In the genomic region with DNA sequence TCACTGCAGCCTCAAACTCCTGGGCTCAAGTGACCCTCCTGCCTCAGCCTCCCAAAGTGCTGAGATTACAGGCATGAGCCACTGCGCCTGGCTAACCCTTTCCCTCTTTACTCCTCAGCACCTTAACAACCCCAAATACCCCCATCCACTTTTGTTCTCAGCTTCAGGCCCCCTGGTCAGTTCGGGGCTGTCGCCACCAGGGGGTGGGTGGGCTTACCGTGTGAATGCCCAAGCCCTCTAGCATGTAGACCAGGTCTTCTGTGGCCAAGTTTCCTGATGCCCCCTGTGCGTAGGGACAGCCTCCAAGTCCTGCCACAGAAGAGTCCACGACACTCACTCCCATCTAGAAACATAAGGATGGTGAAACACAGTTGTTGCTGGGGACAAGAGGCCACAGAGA, we compare ENCODE assay signal across 16 cellular contexts. TPM values are rescaled to one million over a fixed set of nuclear protein-coding genes. Genes with fewer than 3 reads are reported as not detected.
A peak's percentile ranks its signal among the peaks of the same experiment; 100 is the strongest.
DNase-seq lines count a peak whose midpoint lies in the region; TF ChIP-seq lines count a peak whose summit lies in the region.
"Had no signal": no experiment of that assay in that cellular context is flagged by ENCODE, and none has a peak within 500 bp of the region (broad histone marks: within the 10 kb centered on the region; RNA-seq: fewer than 3 reads in every experiment).

No MANE protein-coding gene starts in this region.

- DNase-seq in A673 (ENCODE audit: low spot score) (no peak), GM12865 (ENCODE audit: low read depth) (no peak), RWPE1 (ENCODE audit: low spot score) (no peak), fibroblast of villous mesenchyme (ENCODE audit: low read depth) (no peak), cerebellar cortex (ENCODE audit: low spot score) (no peak), AML-193 (lab: John Stamatoyannopoulos, UW) (no peak), HEK293T (ENCODE audit: extremely low spot score) (no peak), SIG-M5 (lab: John Stamatoyannopoulos, UW) (no peak)
- DNase-seq: activated effector memory CD4-positive, alpha-beta T cell treated with anti-CD3 and anti-CD28 coated beads, Interleukin-2, amount 50 U/mL, for 16 hours; DMS53; effector memory CD8-positive, alpha-beta T cell; immature natural killer cell; KG1; NCI-H1436; NCI-H524 treated with DMSO at 0.1 percent for 48 hours had no signal

- no peaks in the 10 kb centered on the region for H3K27me3 ChIP-seq in A673 (replicated peaks; ENCODE audit: insufficient read depth, low read depth, low read length, poor library complexity)

- intact Hi-C loops in A673 (cut with micrococcal nuclease; ENCODE audit: unreplicated experiment): no loop called here

- POLR2A ChIA-PET in A673 (lab: Charles Lee; ENCODE audit: low non-redundant PET): no interaction called here
- POLR2A ChIA-PET in RWPE1 (lab: Yijun Ruan, JAX; ENCODE audit: low non-redundant PET): no interaction called here
- POLR2A ChIA-PET in HEK293T (lab: Yijun Ruan, JAX): no interaction called here

- H3K4me3 ChIP-seq in A673 (ENCODE audit: low read depth, low read length, poor library complexity, severe bottlenecking): no peak overlapping the region
- no peak overlapping the region for H3K4me3 ChIP-seq in GM12865 (ENCODE audit: low read depth, low read length)
- H3K4me3 ChIP-seq in fibroblast of villous mesenchyme (ENCODE audit: low read depth, low read length): no peak overlapping the region

- peaks cover 15% of the 10 kb centered on the region for H3K4me1 ChIP-seq in A673 (ENCODE audit: insufficient read depth, low read length, poor library complexity, severe bottlenecking)

- BruUV-seq in A673 (replicated peaks; lab: Mats Ljungman, UMichigan): no TSS peak

- H3K36me3 ChIP-seq in A673 (ENCODE audit: insufficient read depth, low read length, poor library complexity, severe bottlenecking): no peaks in the 10 kb centered on the region

- CTCF ChIA-PET in A673 (lab: Charles Lee): no interaction called here
- CTCF ChIA-PET in RWPE1 (lab: Yijun Ruan, JAX): no interaction called here
- CTCF ChIA-PET in HEK293T (lab: Yijun Ruan, JAX): interaction anchor here (1.9 kb wide), 1 partner anchor 32 kb away, joined by 5 read pairs; no protein-coding TSS in a partner anchor

- H3K27ac ChIP-seq in A673 (ENCODE audit: low read depth, low read length, poor library complexity, severe bottlenecking) (no peak overlapping the region), RWPE1 (peak overlapping the region; percentile 11; the same call in 1 of the 2 replicates)
- H3K27ac ChIP-seq: parathyroid adenoma had no signal

- TF ChIP-seq CTCF in A673 (conservative IDR thresholded peaks at IDR 0.05; ENCODE audit: low read depth, low read length) (peak; percentile 39), GM12865 (IDR thresholded peaks at IDR 0.05; ENCODE audit: insufficient read depth, low read depth, low read length, missing control alignments) (peak; percentile 34), RWPE1 (conservative IDR thresholded peaks at IDR 0.05; ENCODE audit: low read depth) (no peak), fibroblast of villous mesenchyme (IDR thresholded peaks at IDR 0.05; ENCODE audit: insufficient read depth, low read depth, low read length) (peak; percentile 28)

- no peaks in the 10 kb centered on the region for H3K9me3 ChIP-seq in A673 (ENCODE audit: low read depth, low read length, poor library complexity, severe bottlenecking)

TF ChIP-seq in HEK293T, 16 proteins besides CTCF, POLR2A, EP300 and RAD21:
- TF ChIP-seq, protein P1, sequence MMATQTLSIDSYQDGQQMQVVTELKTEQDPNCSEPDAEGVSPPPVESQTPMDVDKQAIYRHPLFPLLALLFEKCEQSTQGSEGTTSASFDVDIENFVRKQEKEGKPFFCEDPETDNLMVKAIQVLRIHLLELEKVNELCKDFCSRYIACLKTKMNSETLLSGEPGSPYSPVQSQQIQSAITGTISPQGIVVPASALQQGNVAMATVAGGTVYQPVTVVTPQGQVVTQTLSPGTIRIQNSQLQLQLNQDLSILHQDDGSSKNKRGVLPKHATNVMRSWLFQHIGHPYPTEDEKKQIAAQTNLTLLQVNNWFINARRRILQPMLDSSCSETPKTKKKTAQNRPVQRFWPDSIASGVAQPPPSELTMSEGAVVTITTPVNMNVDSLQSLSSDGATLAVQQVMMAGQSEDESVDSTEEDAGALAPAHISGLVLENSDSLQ (IDR thresholded peaks at IDR 0.05): no peak
- no peak for TF ChIP-seq ELF4 (IDR thresholded peaks at IDR 0.05)
- TF ChIP-seq FOXA1 (IDR thresholded peaks at IDR 0.05): no peak
- no peak for TF ChIP-seq ARNT (IDR thresholded peaks at IDR 0.05)
- no peak for TF ChIP-seq FOXK2 (IDR thresholded peaks at IDR 0.05)
- TF ChIP-seq HDGF (IDR thresholded peaks at IDR 0.05; ENCODE audit: borderline replicate concordance): no peak
- no peak for TF ChIP-seq NFRKB (IDR thresholded peaks at IDR 0.05)
- TF ChIP-seq TARDBP (IDR thresholded peaks at IDR 0.05): no peak

RNA-seq across cellular contexts. Expression of a gene that starts 3.6 kb away (rescaled TPM):
- 42.7 and 49.3 TPM in 2 replicates for total RNA-seq in A673 (2021)
- total RNA-seq in fibroblast of villous mesenchyme: 31.5 and 33.5 TPM in 2 replicates

RNA-seq across cellular contexts. Expression of a gene that starts 13.2 kb away (rescaled TPM):
- total RNA-seq in A673 (2021) (54.5 and 66.2 TPM in 2 replicates), fibroblast of villous mesenchyme (46.7 and 48.8 TPM in 2 replicates)

RNA-seq across cellular contexts. Expression of a gene that starts 21.0 kb away (rescaled TPM):
- total RNA-seq in A673 (2021): 13.9 and 17.1 TPM in 2 replicates
- total RNA-seq in fibroblast of villous mesenchyme: 30.3 and 37.1 TPM in 2 replicates

RNA-seq across cellular contexts. Expression of a gene that starts 26.0 kb away (rescaled TPM):
- total RNA-seq in A673 (2021) (63.8 and 78.9 TPM in 2 replicates), fibroblast of villous mesenchyme (25.4 and 28.9 TPM in 2 replicates)
